In genomic region chr17:21293846-21294240, GRCh38 we compare ENCODE assay signal across 1 cellular context.
TF ChIP-seq lines count a peak whose summit lies in the region.

No MANE protein-coding gene starts in this region.

TF ChIP-seq in SK-N-SH, 30 proteins besides CTCF, POLR2A, EP300 and RAD21 (continued from another document):
- TF ChIP-seq PBX3 (IDR thresholded peaks at IDR 0.05) (no peak), FOXJ3 (CRISPR knock-in tag; IDR thresholded peaks at IDR 0.05) (no peak), MXI1 (IDR thresholded peaks at IDR 0.05; ENCODE audit: low read depth, low read length) (no peak), POLR2AphosphoS5 (IDR thresholded peaks at IDR 0.05; ENCODE audit: low read depth, low read length) (no peak), MAX (IDR thresholded peaks at IDR 0.05; ENCODE audit: low read depth) (no peak), FOSL2 (IDR thresholded peaks at IDR 0.05; ENCODE audit: borderline replicate concordance, low read depth) (no peak)
